In genomic region chr3:72282918-72283317, GRCh38 we compare ENCODE assay signal across 27 cellular contexts.
"Had no signal": no experiment of that assay in that cellular context is flagged by ENCODE, and none has a peak within 500 bp of the region (broad histone marks: within the 10 kb centered on the region; RNA-seq: fewer than 3 reads in every experiment).

No MANE protein-coding gene starts in this region.

- H3K9ac ChIP-seq: neural progenitor cell had no signal

- H3K36me3 ChIP-seq: colonic mucosa, left lung, lower lobe of right lung, neural progenitor cell, thyroid gland, upper lobe of left lung, vagina had no signal

- H3K4me1 ChIP-seq: body of pancreas, colonic mucosa, left lung, lower lobe of right lung, neural progenitor cell, thyroid gland had no signal

- H3K36me3 Mint-ChIP-seq: natural killer cell, neural progenitor cell had no signal

- H3K4me2 ChIP-seq: neural progenitor cell had no signal

- H3K4me3 Mint-ChIP-seq: activated B cell treated with CpG ODN at 0.5 μM for 24 hours; activated naive CD8-positive, alpha-beta T cell; natural killer cell; neural progenitor cell; stimulated activated naive CD8-positive, alpha-beta T cell treated with anti-CD3 and anti-CD28 coated beads, Interleukin-15, amount 100 ng/mL, for 72 hours had no signal

- H2AFZ ChIP-seq: neural progenitor cell had no signal

- H3K4me1 Mint-ChIP-seq: natural killer cell; stimulated activated naive CD8-positive, alpha-beta T cell treated with anti-CD3 and anti-CD28 coated beads, Interleukin-15, amount 100 ng/mL, for 72 hours had no signal

- H3K27ac Mint-ChIP-seq: activated B cell treated with CpG ODN at 0.5 μM for 24 hours; activated naive CD8-positive, alpha-beta T cell; natural killer cell; neural progenitor cell had no signal

- FAIRE-seq: frontal cortex, islet of Langerhans had no signal

- H3K27me3 ChIP-seq: body of pancreas, colonic mucosa, left lung, neural progenitor cell, thyroid gland, upper lobe of left lung, vagina had no signal

- H3K4me3 ChIP-seq: body of pancreas, colonic mucosa, left lung, lower lobe of right lung, neural progenitor cell, thyroid gland, upper lobe of left lung, vagina had no signal

- H3K9me3 ChIP-seq: body of pancreas, colonic mucosa, thyroid gland, vagina had no signal

- H3K27me3 Mint-ChIP-seq: activated naive CD8-positive, alpha-beta T cell had no signal

- H3K27ac ChIP-seq: body of pancreas, colonic mucosa, left lung, lower lobe of right lung, neural progenitor cell, thyroid gland, upper lobe of left lung, vagina had no signal

- DNase-seq: activated B cell treated with CpG ODN at 0.5 μM for 24 hours; activated CD4-positive, alpha-beta T cell treated with anti-CD3 and anti-CD28 coated beads, Interleukin-2, amount 50 U/mL, for 1 hour; activated effector memory CD4-positive, alpha-beta T cell treated with Interleukin-2 at 50 U/mL for 16 hours; activated naive CD4-positive, alpha-beta T cell treated with Interleukin-2 at 50 U/mL for 16 hours; aorta; body of pancreas; cerebellar nuclear complex; colonic mucosa; effector memory CD4-positive, alpha-beta T cell; glutamatergic neuron; left lung; lower lobe of right lung; mesenchymal stem cell; natural killer cell; occipital lobe; right cardiac atrium; stimulated activated CD4-positive, alpha-beta T cell treated with anti-CD3 and anti-CD28 coated beads, Interleukin-2, amount 100 ng/mL, for 48 hours; stimulated activated naive CD8-positive, alpha-beta T cell treated with anti-CD3 and anti-CD28 coated beads, Interleukin-15, amount 100 ng/mL, for 72 hours; substantia nigra; T-helper 2 cell; thyroid gland; upper lobe of left lung had no signal
